15 cellular contexts compared by ENCODE assay signal in the genomic region with DNA sequence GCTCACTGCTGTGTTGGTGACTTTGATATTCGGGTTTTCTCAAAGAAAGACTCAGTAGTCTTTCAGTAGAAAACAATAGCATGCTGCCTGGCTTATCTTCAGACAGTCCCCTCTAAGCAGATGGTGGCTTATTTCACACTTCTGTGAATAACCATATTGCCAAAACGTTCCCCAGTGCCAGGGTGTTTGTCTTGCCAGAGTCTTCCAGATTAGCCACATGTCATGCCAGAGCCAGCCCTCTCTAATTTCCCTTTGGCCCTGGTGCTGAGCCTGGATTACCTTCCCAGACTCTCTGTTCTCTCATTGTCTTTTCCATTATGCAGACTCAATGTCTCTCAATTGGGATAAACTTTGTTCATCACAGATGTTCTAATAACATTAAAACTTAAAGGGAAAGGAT.
A peak's percentile ranks its signal among the peaks of the same experiment; 100 is the strongest.
DNase-seq lines count a peak whose midpoint lies in the region; ATAC-seq and TF ChIP-seq lines count a peak whose summit lies in the region.
"Had no signal": no experiment of that assay in that cellular context is flagged by ENCODE, and none has a peak within 500 bp of the region (broad histone marks: within the 10 kb centered on the region; RNA-seq: fewer than 3 reads in every experiment).

No MANE protein-coding gene starts in this region.

- no peak for TF ChIP-seq POLR2A in GM18505 (IDR thresholded peaks at IDR 0.05; ENCODE audit: borderline replicate concordance, extremely low read depth, insufficient read depth, insufficient read length)

- peak; percentile 0 for DNase-seq in DMS 273 treated with DMSO at 0.1 percent for 48 hours (lab: John Stamatoyannopoulos, UW)
- peak; percentile 2 to 54 for DNase-seq in NCI-H446 (lab: John Stamatoyannopoulos, UW)
- DNase-seq in cerebellar cortex (ENCODE audit: low spot score), result peak; percentile 40
- DNase-seq in ecto neural progenitor cell (ENCODE audit: low spot score), result no peak
- no peak for DNase-seq in amniotic stem cell (lab: John Stamatoyannopoulos, UW)
- DNase-seq: ACHN; Caco-2; CD4-positive, alpha-beta T cell; DMS53; DND-41; EL; H9; KG1 had no signal

- ATAC-seq in GM18505 (IDR thresholded peaks at IDR 0.05; ENCODE audit: unreplicated experiment), result no peak
- no peak for ATAC-seq in GM21423 (IDR thresholded peaks at IDR 0.05; ENCODE audit: unreplicated experiment)

Comparison
In these comparisons a context has a peak if more than half of its experiments do, and no peak if none do; other contexts are left out.
1. DNase-seq: peak in DMS 273 treated with DMSO at 0.1 percent for 48 hours (single experiment), NCI-H446 (2 of 2) and cerebellar cortex (single experiment); none in ecto neural progenitor cell (single experiment) and amniotic stem cell (single experiment).